15 cellular contexts compared by ENCODE assay signal in the genomic region with DNA sequence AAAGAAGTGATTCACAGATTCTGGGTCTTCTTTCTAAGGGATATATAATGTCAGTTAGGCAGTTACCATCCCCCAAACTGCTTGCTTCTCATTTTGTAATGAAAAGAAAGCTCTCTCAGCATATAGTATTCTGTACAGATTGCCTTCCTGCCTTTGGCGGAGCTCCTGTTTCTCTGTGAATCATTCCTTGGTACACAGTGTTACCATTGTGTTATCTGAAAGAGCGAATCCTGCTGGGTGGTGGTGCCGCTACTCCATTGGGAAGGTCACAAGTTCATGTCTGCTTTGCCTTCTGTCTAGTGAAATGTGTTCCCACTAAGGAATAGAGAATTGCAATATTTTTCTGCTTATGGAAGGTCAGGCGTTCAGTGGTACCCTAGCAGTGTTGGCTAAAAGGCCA.
A peak's percentile ranks its signal among the peaks of the same experiment; 100 is the strongest.
DNase-seq lines count a peak whose midpoint lies in the region; ATAC-seq and TF ChIP-seq lines count a peak whose summit lies in the region.
"Had no signal": no experiment of that assay in that cellular context is flagged by ENCODE, and none has a peak within 500 bp of the region (broad histone marks: within the 10 kb centered on the region; RNA-seq: fewer than 3 reads in every experiment).

No MANE protein-coding gene starts in this region.

- no peak overlapping the region for H3K4me3 Mint-ChIP-seq in activated CD4-positive, alpha-beta T cell treated with anti-CD3 and anti-CD28 coated beads, Interleukin-2, amount 10 ng/mL, durations not matched to agents 7 days and 5 days
- H3K4me3 Mint-ChIP-seq in CD8-positive, alpha-beta memory T cell: no peak overlapping the region
- H3K4me3 Mint-ChIP-seq: stimulated activated naive B cell treated with anti-CD40 and anti-IgM and Interleukin-4, amounts not matched to agents 10 μg/mL and 1 μg/mL and 100 μg/mL, for 72 hours had no signal

- WGBS in neuronal stem cell (ENCODE audit: extremely low coverage in 2 of 2, insufficient read length in 2 of 2, insufficient replicate concordance in 1 of 2), 2 donors: no CpG with 5 or more reads among the region's 4 CpGs

- peaks cover 2 to 16% of the 10 kb centered on the region in 2 donors for H3K4me1 ChIP-seq in neuronal stem cell (ENCODE audit: control insufficient read depth in 2 of 2, insufficient read depth in 1 of 2, low read depth in 1 of 2, low read length in 2 of 2)
- H3K4me1 ChIP-seq in CD8-positive, alpha-beta memory T cell (ENCODE audit: insufficient read depth, low read length): no peaks in the 10 kb centered on the region

- no peak overlapping the region for H3K27ac Mint-ChIP-seq in activated CD4-positive, alpha-beta T cell treated with anti-CD3 and anti-CD28 coated beads, Interleukin-2, amount 10 ng/mL, durations not matched to agents 7 days and 5 days
- H3K27ac Mint-ChIP-seq in CD8-positive, alpha-beta memory T cell: no peak overlapping the region
- H3K27ac Mint-ChIP-seq: stimulated activated naive B cell treated with anti-CD40 and anti-IgM and Interleukin-4, amounts not matched to agents 10 μg/mL and 1 μg/mL and 100 μg/mL, for 72 hours had no signal

- H4K8ac ChIP-seq in neuronal stem cell (ENCODE audit: low read depth, low read length): no peak overlapping the region

- POLR2A ChIA-PET in activated CD4-positive, alpha-beta T cell treated with anti-CD3 and anti-CD28 coated beads, Interleukin-2, amount 10 ng/mL, durations not matched to agents 7 days and 5 days (lab: Charles Lee): no interaction called here
- POLR2A ChIA-PET in CD8-positive, alpha-beta memory T cell (lab: Charles Lee): no interaction called here

- H3K27me3 Mint-ChIP-seq in activated CD4-positive, alpha-beta T cell treated with anti-CD3 and anti-CD28 coated beads, Interleukin-2, amount 10 ng/mL, durations not matched to agents 7 days and 5 days: peaks cover 14% of the 10 kb centered on the region
- peaks cover 5 to 48% of the 10 kb centered on the region in 2 donors for H3K27me3 Mint-ChIP-seq in CD8-positive, alpha-beta memory T cell

- H3K4me2 ChIP-seq in neuronal stem cell (ENCODE audit: insufficient read depth, low read length, poor library complexity, severe bottlenecking): no peak overlapping the region
- H3K4me2 ChIP-seq: KMS-11 had no signal

- no peak overlapping the region for H3K27ac ChIP-seq in neuronal stem cell (replicated peaks; ENCODE audit: low read length)
- H3K27ac ChIP-seq in CD8-positive, alpha-beta memory T cell (ENCODE audit: low read depth, low read length): no peak overlapping the region
- H3K27ac ChIP-seq: KMS-11 had no signal

- no peak overlapping the region for H2BK5ac ChIP-seq in neuronal stem cell (ENCODE audit: low read length)

- no peak overlapping the region for H2BK120ac ChIP-seq in neuronal stem cell (ENCODE audit: low read depth, low read length)

- peaks cover 14% of the 10 kb centered on the region for H3K9me3 Mint-ChIP-seq in activated CD4-positive, alpha-beta T cell treated with anti-CD3 and anti-CD28 coated beads, Interleukin-2, amount 10 ng/mL, durations not matched to agents 7 days and 5 days
- H3K9me3 Mint-ChIP-seq in CD8-positive, alpha-beta memory T cell: peaks cover 12 to 21% (median 19%) of the 10 kb centered on the region in 5 donors

- H3K18ac ChIP-seq in neuronal stem cell (ENCODE audit: low read length): no peak overlapping the region

- TF ChIP-seq CTCF in fibroblast of villous mesenchyme (IDR thresholded peaks at IDR 0.05; ENCODE audit: insufficient read depth, low read depth, low read length): no peak

- no peak overlapping the region for H3K14ac ChIP-seq in neuronal stem cell (ENCODE audit: low read length)

- no peaks in the 10 kb centered on the region for H3K4me1 Mint-ChIP-seq in activated CD4-positive, alpha-beta T cell treated with anti-CD3 and anti-CD28 coated beads, Interleukin-2, amount 10 ng/mL, durations not matched to agents 7 days and 5 days
- H3K4me1 Mint-ChIP-seq in CD8-positive, alpha-beta memory T cell: no peaks in the 10 kb centered on the region
- H3K4me1 Mint-ChIP-seq: stimulated activated naive B cell treated with anti-CD40 and anti-IgM and Interleukin-4, amounts not matched to agents 10 μg/mL and 1 μg/mL and 100 μg/mL, for 72 hours had no signal

- no peak overlapping the region for H2AK5ac ChIP-seq in neuronal stem cell (ENCODE audit: low read depth, low read length)

- CTCF ChIA-PET in activated CD4-positive, alpha-beta T cell treated with anti-CD3 and anti-CD28 coated beads, Interleukin-2, amount 10 ng/mL, durations not matched to agents 7 days and 5 days (lab: Charles Lee): no interaction called here
- CTCF ChIA-PET in CD8-positive, alpha-beta memory T cell (lab: Charles Lee): no interaction called here

- no peak overlapping the region for H3K23ac ChIP-seq in neuronal stem cell (ENCODE audit: low read depth, low read length, poor library complexity)

- H3K27me3 ChIP-seq in neuronal stem cell (ENCODE audit: control insufficient read depth in 3 of 3, insufficient read depth in 3 of 3, low read depth in 1 of 3, low read length in 3 of 3): no peaks in the 10 kb centered on the region
- no peaks in the 10 kb centered on the region for H3K27me3 ChIP-seq in CD8-positive, alpha-beta memory T cell (ENCODE audit: insufficient read depth, low read length, poor library complexity, severe bottlenecking)

- peak; percentile 87 for DNase-seq in COLO829 (ENCODE audit: low spot score)
- peak; percentile 99 for DNase-seq in amniotic epithelial cell (ENCODE audit: low read depth)
- DNase-seq in fibroblast of villous mesenchyme (ENCODE audit: low read depth): peak; percentile 30
- DNase-seq in neuronal stem cell (ENCODE audit: low spot score): no peak
- no peak for DNase-seq in NCI-H748 treated with DMSO at 0.1 percent for 48 hours (lab: John Stamatoyannopoulos, UW)
- no peak for DNase-seq in activated CD4-positive, alpha-beta T cell treated with anti-CD3 and anti-CD28 coated beads, Interleukin-2, amount 10 ng/mL, durations not matched to agents 7 days and 5 days
- no peak for DNase-seq in CD8-positive, alpha-beta memory T cell
- DNase-seq: activated CD8-positive, alpha-beta memory T cell treated with anti-CD3 and anti-CD28 coated beads for 24 hours; activated naive CD4-positive, alpha-beta T cell; left colon; NCI-H1694 treated with DMSO at 0.1 percent for 48 hours; stimulated activated CD4-positive, alpha-beta T cell treated with anti-CD3 and anti-CD28 coated beads, Interleukin-2, amount 100 ng/mL, for 48 hours; stimulated activated naive B cell treated with anti-CD40 and anti-IgM and Interleukin-4, amounts not matched to agents 10 μg/mL and 1 μg/mL and 100 μg/mL, for 72 hours had no signal

- H3K79me1 ChIP-seq in neuronal stem cell (ENCODE audit: low read depth, low read length): no peaks in the 10 kb centered on the region

- no peak overlapping the region for H4K91ac ChIP-seq in neuronal stem cell (ENCODE audit: low read depth, low read length, poor library complexity)

- H3K4me3 ChIP-seq in fibroblast of villous mesenchyme (ENCODE audit: low read depth, low read length): no peak overlapping the region
- H3K4me3 ChIP-seq in neuronal stem cell (ENCODE audit: low read length in 2 of 2): no peak overlapping the region
- H3K4me3 ChIP-seq in CD8-positive, alpha-beta memory T cell (ENCODE audit: low read length): no peak overlapping the region

- no peaks in the 10 kb centered on the region for H3K36me3 ChIP-seq in neuronal stem cell (replicated peaks in 1 of 2; ENCODE audit: control insufficient read depth in 2 of 2, insufficient read depth in 2 of 2, low read length in 2 of 2)
- no peaks in the 10 kb centered on the region for H3K36me3 ChIP-seq in CD8-positive, alpha-beta memory T cell (ENCODE audit: insufficient read depth, low read length)

- no peak overlapping the region for H3K4ac ChIP-seq in neuronal stem cell (ENCODE audit: low read length)

- H2BK15ac ChIP-seq in neuronal stem cell (ENCODE audit: low read length): no peak overlapping the region

- no peaks in the 10 kb centered on the region for H3K36me3 Mint-ChIP-seq in activated CD4-positive, alpha-beta T cell treated with anti-CD3 and anti-CD28 coated beads, Interleukin-2, amount 10 ng/mL, durations not matched to agents 7 days and 5 days (ENCODE audit: low read depth)
- peaks cover 0 to 5% (median 0%) of the 10 kb centered on the region in 3 donors for H3K36me3 Mint-ChIP-seq in CD8-positive, alpha-beta memory T cell

- no peak for ATAC-seq in HG03460 (IDR thresholded peaks at IDR 0.05; ENCODE audit: unreplicated experiment)
- ATAC-seq: left colon; stimulated activated naive B cell treated with anti-CD40 and anti-IgM and Interleukin-4, amounts not matched to agents 10 μg/mL and 1 μg/mL and 100 μg/mL, for 72 hours had no signal

- peak overlapping the region; percentile 47 for H2AFZ ChIP-seq in neuronal stem cell (ENCODE audit: low read length)

- H3K9ac ChIP-seq in neuronal stem cell (ENCODE audit: low read depth, low read length, poor library complexity): no peak overlapping the region
- H3K9ac ChIP-seq: KMS-11 had no signal

- H2BK12ac ChIP-seq in neuronal stem cell (ENCODE audit: low read length): no peak overlapping the region

- H3K9me3 ChIP-seq in neuronal stem cell (replicated peaks in 1 of 2; ENCODE audit: control insufficient read depth in 2 of 2, insufficient read depth in 1 of 2, low read depth in 1 of 2, low read length in 2 of 2): peaks cover 6 to 19% of the 10 kb centered on the region in 2 donors
- no peaks in the 10 kb centered on the region for H3K9me3 ChIP-seq in CD8-positive, alpha-beta memory T cell (ENCODE audit: low read length)

Comparison
In these comparisons a context has a peak if more than half of its experiments do, and no peak if none do; other contexts are left out.
1. DNase-seq: peak in COLO829 (single experiment), amniotic epithelial cell (single experiment) and fibroblast of villous mesenchyme (single experiment); none in neuronal stem cell (single experiment), NCI-H748 treated with DMSO at 0.1 percent for 48 hours (single experiment), activated CD4-positive, alpha-beta T cell treated with anti-CD3 and anti-CD28 coated beads, Interleukin-2, amount 10 ng/mL, durations not matched to agents 7 days and 5 days (single experiment) and CD8-positive, alpha-beta memory T cell (0 of 5).